24 cellular contexts compared by ENCODE assay signal in the genomic region with DNA sequence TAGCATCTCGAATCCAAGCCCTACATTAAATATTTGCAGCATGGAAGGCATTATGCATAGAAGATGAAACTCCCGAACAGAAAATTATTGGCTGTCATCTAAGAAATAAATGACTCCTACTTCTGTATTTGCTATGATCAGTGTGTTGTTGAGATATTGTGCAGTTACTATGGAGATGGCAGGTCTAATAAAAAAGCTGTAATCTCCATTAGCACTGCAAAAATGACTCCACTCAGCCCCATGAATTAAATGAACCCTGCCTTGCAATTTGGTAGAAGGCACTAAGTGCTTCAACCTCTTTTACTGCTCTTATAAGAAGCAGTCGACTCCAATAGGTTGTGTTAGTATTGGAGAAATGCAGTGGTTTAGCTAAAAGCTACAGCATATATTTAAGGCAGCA.
"Had no signal": no experiment of that assay in that cellular context is flagged by ENCODE, and none has a peak within 500 bp of the region (broad histone marks: within the 10 kb centered on the region; RNA-seq: fewer than 3 reads in every experiment).

No MANE protein-coding gene starts in this region.

- H3K4me3 ChIP-seq: ascending aorta, cardiac muscle cell, colonic mucosa, left ventricle myocardium inferior, lung, mucosa of descending colon, ovary, right lobe of liver, skin epidermis had no signal

- H3K9me3 ChIP-seq: colonic mucosa, mucosa of descending colon, ovary had no signal

- H3K27me3 ChIP-seq: ascending aorta, cardiac muscle cell, colonic mucosa, ovary, right lobe of liver had no signal

- H3K27ac ChIP-seq: ascending aorta, cardiac muscle cell, colonic mucosa, left ventricle myocardium inferior, ovary, right lobe of liver, skin epidermis had no signal

- DNase-seq: activated CD4-positive, alpha-beta memory T cell treated with anti-CD3 and anti-CD28 coated beads for 36 hours; activated CD4-positive, alpha-beta T cell treated with anti-CD3 and anti-CD28 coated beads, Interleukin-2, amount 10 ng/mL, durations not matched to agents 24 days and 14 days; activated CD4-positive, CD25-positive, alpha-beta regulatory T cell treated with anti-CD3 and anti-CD28 coated beads, Interleukin-2, amount 50 U/mL, for 72 hours; activated CD8-positive, alpha-beta memory T cell treated with anti-CD3 and anti-CD28 coated beads, Interleukin-2, amount 50 U/mL, for 4 hours; activated effector memory CD4-positive, alpha-beta T cell treated with anti-CD3 and anti-CD28 coated beads, Interleukin-2, amount 50 U/mL, for 16 hours; activated naive CD4-positive, alpha-beta T cell treated with anti-CD3 and anti-CD28 coated beads for 36 hours; activated naive CD8-positive, alpha-beta T cell treated with anti-CD3 and anti-CD28 coated beads, Interleukin-2, amount 10 ng/mL, durations not matched to agents 7 days and 5 days; activated T-cell treated with anti-CD3 and anti-CD28 coated beads, Interleukin-2, amount 50 U/mL, for 1 hour; cerebellar nuclear complex; colonic mucosa; effector CD8-positive, alpha-beta T cell; left ventricle myocardium inferior; mesendoderm; mucosa of descending colon; ovary; right lobe of liver; stimulated activated CD4-positive, alpha-beta T cell treated with anti-CD3 and anti-CD28 coated beads, Interleukin-12 subunit alpha, Interleukin-12 subunit beta, amount 100 ng/mL, for 4 hours; stimulated activated CD4-positive, alpha-beta T cell treated with anti-CD3 and anti-CD28 coated beads, Interleukin-4, amount 100 ng/mL, for 24 hours; substantia nigra; T-helper 2 cell had no signal

- H3K4me1 ChIP-seq: ascending aorta, colonic mucosa, left ventricle myocardium inferior, right lobe of liver had no signal

- H3K36me3 ChIP-seq: ascending aorta, cardiac muscle cell, colonic mucosa, left ventricle myocardium inferior, ovary, right lobe of liver had no signal
